8 cellular contexts compared by ENCODE assay signal in the genomic region with DNA sequence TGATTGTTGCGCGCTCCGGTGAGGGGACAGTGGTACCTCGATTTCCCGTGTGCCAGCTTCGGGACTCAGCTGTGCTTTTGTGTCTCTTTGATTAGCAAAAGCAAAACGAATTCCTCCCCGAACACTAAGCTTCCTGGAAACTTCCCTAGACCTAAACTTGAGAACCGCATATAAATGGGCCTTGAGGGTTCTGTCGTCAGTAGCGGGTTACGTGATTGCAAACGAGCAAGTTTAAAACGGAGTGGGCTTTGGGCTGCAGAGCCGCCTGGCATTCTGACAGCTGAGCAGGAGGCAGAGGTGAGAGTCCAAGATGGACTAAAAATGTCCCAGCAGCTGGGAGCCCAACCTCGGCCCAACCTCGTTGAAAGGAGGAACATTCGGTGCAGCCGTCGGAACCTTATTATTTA. TPM values are rescaled to one million over a fixed set of nuclear protein-coding genes. Genes with fewer than 3 reads are reported as not detected.
DNase-seq lines count a peak whose midpoint lies in the region; ATAC-seq, FAIRE-seq and TF ChIP-seq lines count a peak whose summit lies in the region.

No MANE protein-coding gene starts in this region.

- H3K36me3 ChIP-seq in Karpas-422 (ENCODE audit: insufficient read depth, low read length) (no peaks in the 10 kb centered on the region), adipocyte (ENCODE audit: control insufficient read depth, insufficient read depth, low read length, severe bottlenecking) (no peaks in the 10 kb centered on the region), heart right ventricle (no peaks in the 10 kb centered on the region)

- H3K9ac ChIP-seq in Karpas-422 (ENCODE audit: low read length) (peak overlapping the region; percentile 81), adipocyte (ENCODE audit: low read length) (peak overlapping the region; percentile 89)

- WGBS in heart right ventricle, 2 donors: 3% methylated on average over 20 of the region's 20 CpGs

- peak overlapping the region; percentile 95 for H3K4me3 Mint-ChIP-seq in progenitor cell of endocrine pancreas (ENCODE audit: low read depth)

- no peak overlapping the region for H3K27ac ChIP-seq in Karpas-422 (ENCODE audit: low read length)
- peak overlapping the region; percentile 90 to 99 (median 98) for H3K27ac ChIP-seq in heart right ventricle

- peaks cover 42% of the 10 kb centered on the region for H3K4me1 Mint-ChIP-seq in progenitor cell of endocrine pancreas (ENCODE audit: low read depth)

- H3K9me3 Mint-ChIP-seq in progenitor cell of endocrine pancreas (ENCODE audit: low read depth): no peaks in the 10 kb centered on the region

- peak in 7 of 8 donors; percentile 11 to 66 (median 42) for ATAC-seq in heart right ventricle

- H3K36me3 Mint-ChIP-seq in progenitor cell of endocrine pancreas (ENCODE audit: insufficient read depth): no peaks in the 10 kb centered on the region

- no peaks in the 10 kb centered on the region for H3K9me2 ChIP-seq in Karpas-422 (replicated peaks; ENCODE audit: insufficient read depth, low read length)

- H3K27ac Mint-ChIP-seq in progenitor cell of endocrine pancreas: peak overlapping the region; percentile 98

- peaks cover 25% of the 10 kb centered on the region for H3K79me2 ChIP-seq in Karpas-422 (ENCODE audit: low read length)

- H3K27me3 ChIP-seq in Karpas-422 (ENCODE audit: low read length) (no peaks in the 10 kb centered on the region; the same call in 1 of the 2 replicates), adipocyte (replicated peaks; ENCODE audit: control insufficient read depth, insufficient read depth, low read length) (no peaks in the 10 kb centered on the region), heart right ventricle (no peaks in the 10 kb centered on the region)

- H2AFZ ChIP-seq in Karpas-422 (ENCODE audit: low read length): no peak overlapping the region

- no peaks in the 10 kb centered on the region for H3K27me3 Mint-ChIP-seq in progenitor cell of endocrine pancreas

- DNase-seq in NCI-H1417 (lab: John Stamatoyannopoulos, UW) (peak in 2 of 3 experiments; percentile 37 to 61), NCI-H1417 treated with DMSO at 0.1 percent for 48 hours (lab: John Stamatoyannopoulos, UW) (no peak), Karpas-422 (peak; percentile 53), adipocyte (ENCODE audit: low read depth) (peak; percentile 56), heart right ventricle (peak; percentile 44 to 45), progenitor cell of endocrine pancreas (ENCODE audit: low spot score, unreplicated experiment) (peak; percentile 10), NCI-H1694 treated with DMSO at 0.1 percent for 48 hours (lab: John Stamatoyannopoulos, UW) (no peak), frontal cortex (ENCODE audit: low spot score in 2 of 2) (no peak)

- H4K20me1 ChIP-seq in Karpas-422 (ENCODE audit: insufficient read depth, low read depth, low read length): peaks cover 28% of the 10 kb centered on the region

- FAIRE-seq in frontal cortex (lab: Jason Lieb, UNC): no peak

- peaks cover 34% of the 10 kb centered on the region for H3K4me1 ChIP-seq in Karpas-422 (ENCODE audit: low read length)
- peaks cover 58% of the 10 kb centered on the region for H3K4me1 ChIP-seq in adipocyte (ENCODE audit: control insufficient read depth, insufficient read depth, low read length)
- H3K4me1 ChIP-seq in heart right ventricle: peaks cover 4 to 71% (median 60%) of the 10 kb centered on the region in 9 donors

- peak overlapping the region; percentile 89 for H3K4me2 ChIP-seq in Karpas-422 (ENCODE audit: low read depth, low read length, poor library complexity, severe bottlenecking)

- no peak for TF ChIP-seq CTCF in heart right ventricle (IDR thresholded peaks at IDR 0.05)
- no peak for TF ChIP-seq CTCF in progenitor cell of endocrine pancreas (IDR thresholded peaks at IDR 0.05; ENCODE audit: unreplicated experiment)

- intact Hi-C loops in heart right ventricle (cut with DNase I): no loop called here

- H3K4me3 ChIP-seq in Karpas-422 (ENCODE audit: low read length) (peak overlapping the region; percentile 90), adipocyte (ENCODE audit: low read length) (peak overlapping the region; percentile 94), heart right ventricle (peak overlapping the region; percentile 66 to 96 (median 85))

- H3K9me3 ChIP-seq in Karpas-422 (ENCODE audit: low read length) (no peaks in the 10 kb centered on the region), adipocyte (ENCODE audit: control insufficient read depth, low read length) (no peaks in the 10 kb centered on the region), heart right ventricle (no peaks in the 10 kb centered on the region)

RNA-seq across cellular contexts. Expression of a gene that starts 1.2 kb away (rescaled TPM):
- 9.7 and 39.1 TPM in 2 replicates for total RNA-seq in Karpas-422 (2014; rRNA removed; shearing (Covaris generic); ENCODE audit: low replicate concordance)
- total RNA-seq in heart right ventricle (10 to 100 TPM; 28.6 to 44.8 (median 36.2) TPM), progenitor cell of endocrine pancreas (29.1 and 29.9 TPM in 2 replicates), frontal cortex (68.5 TPM)
- polyA plus RNA-seq in heart right ventricle: 10 to 100 TPM; 14.3 to 19.6 TPM

Comparison
In these comparisons a context has a peak if more than half of its experiments do, and no peak if none do; other contexts are left out.
1. DNase-seq: peak in NCI-H1417 (2 of 3), Karpas-422 (single experiment), adipocyte (single experiment), heart right ventricle (2 of 2) and progenitor cell of endocrine pancreas (single experiment); none in NCI-H1417 treated with DMSO at 0.1 percent for 48 hours (single experiment), NCI-H1694 treated with DMSO at 0.1 percent for 48 hours (single experiment) and frontal cortex (0 of 2).
2. Peak in every context shown above with its lines, with median percentiles within 50 percentile points of each other: H3K4me3 ChIP-seq.